ENCODE assay signal across 1 cellular context in the genomic region with DNA sequence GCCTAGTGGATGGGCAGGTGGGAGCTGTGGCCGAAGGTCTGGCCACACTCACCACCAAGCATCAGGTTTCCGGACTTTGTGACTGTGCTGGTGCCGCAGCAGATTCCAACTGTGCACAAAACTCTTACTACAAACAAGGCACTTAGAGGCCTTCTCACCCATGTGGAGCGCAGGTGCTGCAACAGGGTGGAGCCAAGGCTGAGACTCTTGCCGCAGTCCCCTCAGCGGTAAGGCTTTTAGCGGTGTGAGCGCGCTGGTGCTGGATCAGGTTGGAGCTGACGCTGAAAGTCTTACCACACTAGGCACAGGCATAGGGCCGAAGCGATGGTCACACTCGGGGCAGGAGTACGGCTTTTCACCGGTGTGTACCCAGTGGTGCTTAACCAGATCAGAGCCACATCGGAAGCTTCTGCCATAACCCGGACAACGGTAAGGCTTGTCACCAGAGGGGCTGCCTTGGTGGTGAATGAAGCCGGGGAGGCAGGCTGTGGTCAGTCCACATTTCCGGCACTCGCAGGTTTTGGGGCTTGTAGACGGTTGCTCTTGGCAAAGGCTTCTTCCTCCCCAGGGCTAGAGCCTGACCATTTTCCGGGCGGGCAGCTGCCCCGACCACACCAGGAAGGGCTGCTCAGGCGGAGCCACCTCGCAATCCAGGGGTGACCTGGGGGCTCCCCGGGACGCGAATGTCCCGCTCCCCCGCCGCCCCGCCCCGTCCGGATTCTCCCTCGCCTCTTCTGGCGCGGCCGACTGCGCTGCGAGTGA.
TF ChIP-seq lines count a peak whose summit lies in the region.

No MANE protein-coding gene starts in this region.

TF ChIP-seq in GM12878, 131 proteins besides CTCF, POLR2A, EP300 and RAD21 (continued from another document):
- no peak; the same call in 1 of the 2 replicates for TF ChIP-seq WRNIP1 (IDR thresholded peaks at IDR 0.05; ENCODE audit: borderline replicate concordance, low read depth, low read length)
- no peak for TF ChIP-seq ZNF274 (IDR thresholded peaks at IDR 0.05; ENCODE audit: insufficient read depth, insufficient read length)
- TF ChIP-seq BHLHE40 (IDR thresholded peaks at IDR 0.05; ENCODE audit: borderline replicate concordance in 1 of 2, low read depth in 2 of 2, low read length in 1 of 2): peak in 1 of 2 experiments; percentile 49; a peak in 2 of 4 replicates
- TF ChIP-seq TARDBP (IDR thresholded peaks at IDR 0.05; ENCODE audit: borderline replicate concordance): no peak
- TF ChIP-seq, protein P1, sequence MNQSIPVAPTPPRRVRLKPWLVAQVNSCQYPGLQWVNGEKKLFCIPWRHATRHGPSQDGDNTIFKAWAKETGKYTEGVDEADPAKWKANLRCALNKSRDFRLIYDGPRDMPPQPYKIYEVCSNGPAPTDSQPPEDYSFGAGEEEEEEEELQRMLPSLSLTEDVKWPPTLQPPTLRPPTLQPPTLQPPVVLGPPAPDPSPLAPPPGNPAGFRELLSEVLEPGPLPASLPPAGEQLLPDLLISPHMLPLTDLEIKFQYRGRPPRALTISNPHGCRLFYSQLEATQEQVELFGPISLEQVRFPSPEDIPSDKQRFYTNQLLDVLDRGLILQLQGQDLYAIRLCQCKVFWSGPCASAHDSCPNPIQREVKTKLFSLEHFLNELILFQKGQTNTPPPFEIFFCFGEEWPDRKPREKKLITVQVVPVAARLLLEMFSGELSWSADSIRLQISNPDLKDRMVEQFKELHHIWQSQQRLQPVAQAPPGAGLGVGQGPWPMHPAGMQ (IDR thresholded peaks at IDR 0.05; ENCODE audit: borderline replicate concordance): no peak
- peak; percentile 83 for TF ChIP-seq LARP7 (IDR thresholded peaks at IDR 0.05)
- peak; percentile 23; the same call in 1 of the 2 replicates for TF ChIP-seq SIN3A (IDR thresholded peaks at IDR 0.05; ENCODE audit: low read depth, low read length)
- TF ChIP-seq RUNX3 (IDR thresholded peaks at IDR 0.05; ENCODE audit: low read length): peak; percentile 68
- no peak for TF ChIP-seq CHD2 (IDR thresholded peaks at IDR 0.05; ENCODE audit: borderline replicate concordance, low read depth, low read length)
- no peak for TF ChIP-seq YBX1 (IDR thresholded peaks at IDR 0.05)
- TF ChIP-seq JUND (IDR thresholded peaks at IDR 0.05; ENCODE audit: low read depth, low read length): no peak
- peak; percentile 79 for TF ChIP-seq POLR2AphosphoS5 (IDR thresholded peaks at IDR 0.05; ENCODE audit: low read length)
- TF ChIP-seq, protein P2, sequence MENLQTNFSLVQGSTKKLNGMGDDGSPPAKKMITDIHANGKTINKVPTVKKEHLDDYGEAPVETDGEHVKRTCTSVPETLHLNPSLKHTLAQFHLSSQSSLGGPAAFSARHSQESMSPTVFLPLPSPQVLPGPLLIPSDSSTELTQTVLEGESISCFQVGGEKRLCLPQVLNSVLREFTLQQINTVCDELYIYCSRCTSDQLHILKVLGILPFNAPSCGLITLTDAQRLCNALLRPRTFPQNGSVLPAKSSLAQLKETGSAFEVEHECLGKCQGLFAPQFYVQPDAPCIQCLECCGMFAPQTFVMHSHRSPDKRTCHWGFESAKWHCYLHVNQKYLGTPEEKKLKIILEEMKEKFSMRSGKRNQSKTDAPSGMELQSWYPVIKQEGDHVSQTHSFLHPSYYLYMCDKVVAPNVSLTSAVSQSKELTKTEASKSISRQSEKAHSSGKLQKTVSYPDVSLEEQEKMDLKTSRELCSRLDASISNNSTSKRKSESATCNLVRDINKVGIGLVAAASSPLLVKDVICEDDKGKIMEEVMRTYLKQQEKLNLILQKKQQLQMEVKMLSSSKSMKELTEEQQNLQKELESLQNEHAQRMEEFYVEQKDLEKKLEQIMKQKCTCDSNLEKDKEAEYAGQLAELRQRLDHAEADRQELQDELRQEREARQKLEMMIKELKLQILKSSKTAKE (IDR thresholded peaks at IDR 0.05; ENCODE audit: low read depth, poor library complexity, severe bottlenecking): no peak
- no peak for TF ChIP-seq MEF2A (IDR thresholded peaks at IDR 0.05; ENCODE audit: insufficient read depth, low read depth, low read length)
- peak; percentile 72 for TF ChIP-seq MXI1 (IDR thresholded peaks at IDR 0.05; ENCODE audit: low read depth, low read length)
- no peak for TF ChIP-seq CHD4 (IDR thresholded peaks at IDR 0.05)
- TF ChIP-seq NRF1 (conservative IDR thresholded peaks at IDR 0.05; ENCODE audit: low read depth, low read length): no peak
- no peak for TF ChIP-seq ZNF217 (IDR thresholded peaks at IDR 0.05)
- no peak for TF ChIP-seq BACH1 (IDR thresholded peaks at IDR 0.05; ENCODE audit: borderline replicate concordance)
- TF ChIP-seq MTA3 (IDR thresholded peaks at IDR 0.05; ENCODE audit: borderline replicate concordance, low read length): no peak
- no peak for TF ChIP-seq BMI1 (IDR thresholded peaks at IDR 0.05; ENCODE audit: borderline replicate concordance)
- no peak for TF ChIP-seq SMC3 (IDR thresholded peaks at IDR 0.05; ENCODE audit: borderline replicate concordance, low read length)
- TF ChIP-seq, protein P3, sequence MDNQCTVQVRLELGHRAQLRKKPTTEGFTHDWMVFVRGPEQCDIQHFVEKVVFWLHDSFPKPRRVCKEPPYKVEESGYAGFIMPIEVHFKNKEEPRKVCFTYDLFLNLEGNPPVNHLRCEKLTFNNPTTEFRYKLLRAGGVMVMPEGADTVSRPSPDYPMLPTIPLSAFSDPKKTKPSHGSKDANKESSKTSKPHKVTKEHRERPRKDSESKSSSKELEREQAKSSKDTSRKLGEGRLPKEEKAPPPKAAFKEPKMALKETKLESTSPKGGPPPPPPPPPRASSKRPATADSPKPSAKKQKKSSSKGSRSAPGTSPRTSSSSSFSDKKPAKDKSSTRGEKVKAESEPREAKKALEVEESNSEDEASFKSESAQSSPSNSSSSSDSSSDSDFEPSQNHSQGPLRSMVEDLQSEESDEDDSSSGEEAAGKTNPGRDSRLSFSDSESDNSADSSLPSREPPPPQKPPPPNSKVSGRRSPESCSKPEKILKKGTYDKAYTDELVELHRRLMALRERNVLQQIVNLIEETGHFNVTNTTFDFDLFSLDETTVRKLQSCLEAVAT (IDR thresholded peaks at IDR 0.05): no peak
- TF ChIP-seq TCF3 (IDR thresholded peaks at IDR 0.05; ENCODE audit: borderline replicate concordance, insufficient read depth, low read depth, low read length): no peak
- TF ChIP-seq NR2C2 (IDR thresholded peaks at IDR 0.05; ENCODE audit: borderline replicate concordance, control insufficient read depth, insufficient read length, low read depth): no peak
- TF ChIP-seq MTA2 (IDR thresholded peaks at IDR 0.05; ENCODE audit: low read depth): no peak
- TF ChIP-seq, protein P4, sequence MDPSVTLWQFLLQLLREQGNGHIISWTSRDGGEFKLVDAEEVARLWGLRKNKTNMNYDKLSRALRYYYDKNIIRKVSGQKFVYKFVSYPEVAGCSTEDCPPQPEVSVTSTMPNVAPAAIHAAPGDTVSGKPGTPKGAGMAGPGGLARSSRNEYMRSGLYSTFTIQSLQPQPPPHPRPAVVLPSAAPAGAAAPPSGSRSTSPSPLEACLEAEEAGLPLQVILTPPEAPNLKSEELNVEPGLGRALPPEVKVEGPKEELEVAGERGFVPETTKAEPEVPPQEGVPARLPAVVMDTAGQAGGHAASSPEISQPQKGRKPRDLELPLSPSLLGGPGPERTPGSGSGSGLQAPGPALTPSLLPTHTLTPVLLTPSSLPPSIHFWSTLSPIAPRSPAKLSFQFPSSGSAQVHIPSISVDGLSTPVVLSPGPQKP (IDR thresholded peaks at IDR 0.05; ENCODE audit: low read depth, low read length): no peak
- TF ChIP-seq HCFC1 (IDR thresholded peaks at IDR 0.05; ENCODE audit: low read length): no peak
- peak; percentile 79 for TF ChIP-seq FOXK2 (IDR thresholded peaks at IDR 0.05)
- no peak for TF ChIP-seq TCF7 (IDR thresholded peaks at IDR 0.05; ENCODE audit: borderline replicate concordance)
